ENCODE assay signal across 4 cellular contexts in the genomic region with DNA sequence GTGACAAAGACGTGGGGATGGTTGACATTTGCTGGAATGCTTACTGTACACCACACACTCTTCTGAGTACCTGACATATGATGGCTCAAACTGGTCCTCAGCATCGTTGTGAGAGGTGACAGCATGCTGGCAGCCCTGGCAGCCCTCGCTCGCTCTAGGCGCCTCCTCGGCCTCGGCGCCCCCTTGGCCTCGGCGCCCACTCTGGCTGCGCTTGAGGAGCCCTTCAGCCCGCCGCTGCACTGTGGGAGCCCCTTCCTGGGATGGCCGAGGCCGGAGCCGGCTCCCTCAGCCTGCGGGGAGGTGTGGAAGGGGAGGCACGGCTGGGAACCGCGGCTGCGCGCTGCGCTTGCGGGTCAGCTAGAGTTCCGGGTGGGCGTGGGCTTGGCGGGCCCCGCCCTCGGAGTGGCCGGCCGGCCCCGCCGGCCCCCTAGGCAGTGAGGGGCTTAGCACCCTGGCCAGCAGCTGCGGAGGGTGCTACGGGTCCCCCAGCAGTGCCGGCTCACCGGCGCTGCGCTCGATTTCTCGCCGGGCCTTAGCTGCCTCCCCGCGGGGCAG. TPM values are rescaled to one million over a fixed set of nuclear protein-coding genes. Genes with fewer than 3 reads are reported as not detected.
"Had no signal": no experiment of that assay in that cellular context is flagged by ENCODE, and none has a peak within 500 bp of the region (broad histone marks: within the 10 kb centered on the region; RNA-seq: fewer than 3 reads in every experiment).

No MANE protein-coding gene starts in this region.

RNA-seq across cellular contexts. Expression of gene ST8SIA1, which starts 42.2 kb away (rescaled TPM):
- total RNA-seq: GM23248, H9, HT-29, IMR-90 had no signal
- polyA plus RNA-seq: IMR-90 had no signal
